Comparison of ENCODE assay signal across 22 cellular contexts in the genomic region with DNA sequence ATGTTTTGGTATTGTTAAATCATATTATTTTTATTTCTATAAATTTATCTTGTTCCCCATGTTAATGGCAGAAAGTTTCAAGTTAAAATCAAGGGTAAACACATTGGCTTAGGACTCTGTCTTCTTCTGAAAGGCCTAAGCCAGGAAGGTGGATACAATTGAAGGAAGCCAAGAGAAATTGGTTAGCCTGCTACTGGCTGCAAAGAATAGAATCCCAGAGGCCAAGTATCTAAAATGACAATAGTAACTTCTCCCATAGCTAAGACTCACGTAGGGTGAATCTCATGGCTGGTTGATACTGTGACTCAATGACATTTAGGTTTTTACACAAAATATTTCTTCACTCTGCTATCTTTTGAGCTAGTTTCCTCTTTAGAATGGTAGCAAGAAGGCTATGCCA.
"Had no signal": no experiment of that assay in that cellular context is flagged by ENCODE, and none has a peak within 500 bp of the region (broad histone marks: within the 10 kb centered on the region; RNA-seq: fewer than 3 reads in every experiment).

No MANE protein-coding gene starts in this region.

- H3K4me3 ChIP-seq: esophagus squamous epithelium, pancreas, smooth muscle cell, tibial artery had no signal

- H3K9me3 ChIP-seq: esophagus squamous epithelium, pancreas, tibial artery had no signal

- H3K4me1 Mint-ChIP-seq: endodermal cell, natural killer cell had no signal

- H3K36me3 Mint-ChIP-seq: natural killer cell, type B pancreatic cell had no signal

- H3K36me3 ChIP-seq: esophagus squamous epithelium, pancreas, tibial artery had no signal

- H3K27me3 Mint-ChIP-seq: progenitor cell of endocrine pancreas; stimulated activated naive CD8-positive, alpha-beta T cell treated with anti-CD3 and anti-CD28 coated beads, Interleukin-15, amount 100 ng/mL, for 72 hours; type B pancreatic cell had no signal

- H3K4me3 Mint-ChIP-seq: endodermal cell; natural killer cell; stimulated activated naive CD8-positive, alpha-beta T cell treated with anti-CD3 and anti-CD28 coated beads, Interleukin-15, amount 100 ng/mL, for 72 hours; type B pancreatic cell had no signal

- H3K9me3 Mint-ChIP-seq: endodermal cell; natural killer cell; stimulated activated naive CD8-positive, alpha-beta T cell treated with anti-CD3 and anti-CD28 coated beads, Interleukin-15, amount 100 ng/mL, for 72 hours; type B pancreatic cell had no signal

- DNase-seq: caudate nucleus; cerebellar nuclear complex; effector CD8-positive, alpha-beta T cell; endodermal cell; erythroblast; esophagus squamous epithelium; foreskin melanocyte; glutamatergic neuron; natural killer cell; pancreas; stimulated activated CD4-positive, alpha-beta T cell treated with anti-CD3 and anti-CD28 coated beads, Interleukin-12 subunit alpha, Interleukin-12 subunit beta, amount 100 ng/mL, for 4 hours; stimulated activated CD4-positive, alpha-beta T cell treated with anti-CD3 and anti-CD28 coated beads, Interleukin-1b, Interleukin-23, amount 100 ng/mL, for 48 hours; stimulated activated CD4-positive, alpha-beta T cell treated with anti-CD3 and anti-CD28 coated beads, Interleukin-4, amount 100 ng/mL, for 1 hour; stimulated activated CD8-positive, alpha-beta memory T cell treated with anti-CD3 and anti-CD28 coated beads, Interleukin-4, amount 100 ng/mL, for 48 hours; stimulated activated naive CD4-positive, alpha-beta T cell; stimulated activated naive CD8-positive, alpha-beta T cell treated with anti-CD3 and anti-CD28 coated beads, Interleukin-15, amount 100 ng/mL, for 72 hours; tibial artery had no signal

- H3K27ac ChIP-seq: esophagus squamous epithelium, pancreas had no signal

- H3K27me3 ChIP-seq: esophagus squamous epithelium, pancreas, tibial artery had no signal

- H3K27ac Mint-ChIP-seq: endodermal cell; natural killer cell; progenitor cell of endocrine pancreas; stimulated activated naive CD8-positive, alpha-beta T cell treated with anti-CD3 and anti-CD28 coated beads, Interleukin-15, amount 100 ng/mL, for 72 hours; type B pancreatic cell had no signal

- H3K4me2 ChIP-seq: smooth muscle cell had no signal

- ATAC-seq: left lobe of liver; natural killer cell; pancreas; sciatic nerve; stimulated activated naive CD8-positive, alpha-beta T cell treated with anti-CD3 and anti-CD28 coated beads, Interleukin-15, amount 100 ng/mL, for 72 hours had no signal
